In genomic region chr16:1817716-1818115, GRCh38 we compare ENCODE assay signal across 19 cellular contexts. TPM values are rescaled to one million over a fixed set of nuclear protein-coding genes. Genes with fewer than 3 reads are reported as not detected.
DNase-seq lines count a peak whose midpoint lies in the region; ATAC-seq, FAIRE-seq and TF ChIP-seq lines count a peak whose summit lies in the region.
"Had no signal": no experiment of that assay in that cellular context is flagged by ENCODE, and none has a peak within 500 bp of the region (broad histone marks: within the 10 kb centered on the region; RNA-seq: fewer than 3 reads in every experiment).

No MANE protein-coding gene starts in this region.

- H3K4me3 ChIP-seq in K562 = no peak overlapping the region
- no peak overlapping the region for H3K4me3 ChIP-seq in right lobe of liver
- H3K4me3 ChIP-seq: BLaER1 had no signal

- H3K27me3 ChIP-seq in K562 (ENCODE audit: control insufficient read depth in 2 of 2, insufficient read depth in 2 of 2, low read length in 2 of 2) (no peaks in the 10 kb centered on the region), right lobe of liver (no peaks in the 10 kb centered on the region)
- H3K27me3 ChIP-seq: BLaER1 had no signal

- no peak for TF ChIP-seq CTCF in K562 (IDR thresholded peaks at IDR 0.05 in 2 of 3, conservative IDR thresholded peaks at IDR 0.05 in 1 of 3; ENCODE audit: insufficient read depth in 2 of 3, low read depth in 1 of 3, low read length in 3 of 3)
- TF ChIP-seq CTCF in right lobe of liver (IDR thresholded peaks at IDR 0.05) = no peak
- TF ChIP-seq CTCF in GM20000 (IDR thresholded peaks at IDR 0.05; ENCODE audit: extremely low read depth, missing control alignments) = no peak

- H3K4me1 ChIP-seq in K562 (replicated peaks in 1 of 2; ENCODE audit: control insufficient read depth in 2 of 2, insufficient read depth in 2 of 2, low read length in 2 of 2) = peaks cover 0 to 49% of the 10 kb centered on the region in 2 experiments; a peak in 3 of 5 replicates
- peaks cover 0 to 32% (median 8%) of the 10 kb centered on the region in 4 donors for H3K4me1 ChIP-seq in right lobe of liver

- no peaks in the 10 kb centered on the region for H3K9me3 ChIP-seq in K562 (replicated peaks; ENCODE audit: control insufficient read depth, insufficient read depth, low read depth, low read length)
- no peaks in the 10 kb centered on the region for H3K9me3 ChIP-seq in right lobe of liver
- H3K9me3 ChIP-seq: BLaER1 had no signal

- no peak for FAIRE-seq in K562 (lab: Jason Lieb, UNC)

- H3K9ac ChIP-seq in K562 (ENCODE audit: insufficient read depth in 1 of 2, low read depth in 2 of 2, low read length in 2 of 2) = no peak overlapping the region
- H3K9ac ChIP-seq: BLaER1 had no signal

- DNase-seq in K562 (ENCODE audit: extremely low read depth in 1 of 4, low spot score in 3 of 4) = no peak
- DNase-seq in right lobe of liver = peak; percentile 38 to 80 (median 77)
- DNase-seq in SIG-M5 (lab: John Stamatoyannopoulos, UW) = no peak
- no peak for DNase-seq in GM20000 (ENCODE audit: low spot score)
- DNase-seq: CD4-positive, alpha-beta memory T cell; DMS153; GDM1; H7; NCI-H1417; NCI-H187; NCI-H2227 treated with DMSO at 0.1 percent for 48 hours; NCI-H510A treated with DMSO at 0.1 percent for 48 hours; NCI-H774; SHP77 treated with DMSO at 0.1 percent for 48 hours had no signal

- H4K20me1 ChIP-seq in K562 (replicated peaks; ENCODE audit: control insufficient read depth, insufficient read depth, low read length) = no peaks in the 10 kb centered on the region

- no peak for ATAC-seq in K562
- peak in 3 of 4 donors; percentile 36 to 68 (median 61) for ATAC-seq in right lobe of liver
- ATAC-seq: SK-N-SH treated with all-trans-retinoic acid at 6 μM for 48 hours had no signal

- no peak overlapping the region for H3K4me2 ChIP-seq in K562 (ENCODE audit: insufficient read depth, low read length)
- H3K4me2 ChIP-seq: BLaER1 had no signal

- CTCF ChIA-PET in K562 (lab: Yijun Ruan, JAX; ENCODE audit: low intra/inter-chr PET ratio) = no interaction called here

- H2AFZ ChIP-seq in K562 (ENCODE audit: low read depth, low read length) = no peak overlapping the region

- in situ Hi-C loops in K562 (cut with MboI) = no loop called here

- H3K9me1 ChIP-seq in K562 (ENCODE audit: control insufficient read depth, insufficient read depth, low read length) = no peaks in the 10 kb centered on the region

- WGBS in K562 (ENCODE audit: insufficient coverage, low coverage, missing lambda C conversion rate) = 88% methylated on average over 16 of the region's 17 CpGs
- WGBS in right lobe of liver (ENCODE audit: insufficient coverage, low coverage, low lambda C conversion rate, missing lambda C conversion rate) = 44% methylated on average over 12 of the region's 17 CpGs

- peaks cover 3% of the 10 kb centered on the region; the same call in 1 of the 3 replicates for H3K36me3 ChIP-seq in K562 (ENCODE audit: control insufficient read depth, insufficient read depth, low read length)
- H3K36me3 ChIP-seq in right lobe of liver = peaks cover 0 to 66% (median 38%) of the 10 kb centered on the region in 4 donors

- intact Hi-C loops in K562 (cut with micrococcal nuclease) = no loop called here
- intact Hi-C loops in right lobe of liver (cut with DNase I) = no loop called here

- POLR2A ChIA-PET in K562 (lab: Yijun Ruan, JAX) = no interaction called here

- TF ChIP-seq RAD21 in K562 (CRISPR knock-in tag; conservative IDR thresholded peaks at IDR 0.05 in 1 of 2, IDR thresholded peaks at IDR 0.05 in 1 of 2) = no peak

- no peaks in the 10 kb centered on the region for H3K79me2 ChIP-seq in K562 (ENCODE audit: control insufficient read depth, insufficient read depth, low read length)

- TF ChIP-seq EP300 in K562 (IDR thresholded peaks at IDR 0.05; ENCODE audit: low read length) = no peak

- no peak for TF ChIP-seq POLR2A in K562 (conservative IDR thresholded peaks at IDR 0.05)
- no peak for TF ChIP-seq POLR2A in right lobe of liver (IDR thresholded peaks at IDR 0.05)

- no TSS peak for BruUV-seq in K562 (replicated peaks; lab: Mats Ljungman, UMichigan)

- H3K27ac ChIP-seq in K562 (ENCODE audit: extremely low read depth, low read depth, low read length) (no peak overlapping the region), right lobe of liver (peak overlapping the region in 1 of 3 donors; percentile 44)
- H3K27ac ChIP-seq: BLaER1 had no signal

RNA-seq across cellular contexts. Expression of gene HAGH, which starts 8.9 kb away (rescaled TPM):
- 14.1 and 33.3 TPM in 2 replicates for total RNA-seq in K562 (2011; cell fraction: chromatin; rRNA removed; ENCODE audit: low replicate concordance)
- 26.0 and 29.5 TPM in 2 replicates for total RNA-seq in K562 (2011; cell fraction: nucleolus; rRNA removed)
- total RNA-seq in K562 (2011; cell fraction: nucleoplasm; rRNA removed) = 15.7 and 17.2 TPM in 2 replicates
- 25.5 and 32.6 TPM in 2 replicates for total RNA-seq in K562 (2014; rRNA removed)
- total RNA-seq in K562 (2014; rRNA removed; fragmentation: Illumina TruSeq; extraction: Trizol) = 5.6 and 7.2 TPM in 2 replicates
- total RNA-seq in K562 (2015; rRNA removed; fragmentation: Illumina TruSeq; extraction: Trizol) = 11.2 and 13.8 TPM in 2 replicates
- total RNA-seq in K562 (2021) = 18.9 and 23.5 TPM in 2 replicates
- polyA plus RNA-seq in K562 (2011; rRNA removed) = 16.8 and 23.4 TPM in 2 replicates
- 31.4 and 46.2 TPM in 2 replicates for polyA plus RNA-seq in K562 (2011; cell fraction: cytosol; rRNA removed)
- 31.5 and 38.2 TPM in 2 replicates for polyA plus RNA-seq in K562 (2011; cell fraction: nucleus; rRNA removed)
- 14.9 and 41.4 TPM in 2 replicates for polyA plus RNA-seq in K562 (2012)
- polyA plus RNA-seq in K562 (2014; fragmentation: Illumina TruSeq; extraction: Trizol) = 17.6 and 19.6 TPM in 2 replicates
- polyA plus RNA-seq in K562 (2014; fragmentation: Nextera tagmentation; extraction: Ambion mirVana) = under 1 TPM; 0.46 to 0.67 TPM
- 35.1 and 36.8 TPM in 2 replicates for polyA plus RNA-seq in K562 (2014; rRNA removed)
- polyA minus RNA-seq in K562 (2011; rRNA and poly(A)+ RNA removed) = 5.1 and 9.7 TPM in 2 replicates
- polyA minus RNA-seq in K562 (2011; cell fraction: cytosol; rRNA and poly(A)+ RNA removed) = 9.7 and 12.0 TPM in 2 replicates
- polyA minus RNA-seq in K562 (2011; cell fraction: nucleus; rRNA and poly(A)+ RNA removed) = 9.0 and 11.1 TPM in 2 replicates
- 100 to 1,000 TPM in 4 of 6 experiments, 10 to 100 TPM in 2; 77.9 to 161 (median 143) TPM for total RNA-seq in right lobe of liver

RNA-seq across cellular contexts. Expression of gene FAHD1, which starts 9.3 kb away (rescaled TPM):
- 5.4 and 10.8 TPM in 2 replicates for total RNA-seq in K562 (2011; cell fraction: chromatin; rRNA removed; ENCODE audit: low replicate concordance)
- total RNA-seq in K562 (2011; cell fraction: nucleolus; rRNA removed) = 15.9 and 20.5 TPM in 2 replicates
- total RNA-seq in K562 (2011; cell fraction: nucleoplasm; rRNA removed) = 9.8 and 10.6 TPM in 2 replicates
- 20.9 and 25.9 TPM in 2 replicates for total RNA-seq in K562 (2014; rRNA removed)
- 6.8 and 7.1 TPM in 2 replicates for total RNA-seq in K562 (2014; rRNA removed; fragmentation: Illumina TruSeq; extraction: Trizol)
- 10.7 and 11.1 TPM in 2 replicates for total RNA-seq in K562 (2015; rRNA removed; fragmentation: Illumina TruSeq; extraction: Trizol)
- total RNA-seq in K562 (2021) = 9.6 and 12.1 TPM in 2 replicates
- polyA plus RNA-seq in K562 (2011; rRNA removed) = 8.0 and 11.2 TPM in 2 replicates
- polyA plus RNA-seq in K562 (2011; cell fraction: cytosol; rRNA removed) = 10.1 and 27.8 TPM in 2 replicates
- polyA plus RNA-seq in K562 (2011; cell fraction: nucleus; rRNA removed) = 3.8 and 6.9 TPM in 2 replicates
- 9.2 and 12.0 TPM in 2 replicates for polyA plus RNA-seq in K562 (2012)
- polyA plus RNA-seq in K562 (2014; fragmentation: Illumina TruSeq; extraction: Trizol) = 6.7 and 7.1 TPM in 2 replicates
- 1 to 10 TPM; 2.2 to 3.5 TPM for polyA plus RNA-seq in K562 (2014; fragmentation: Nextera tagmentation; extraction: Ambion mirVana)
- 14.3 and 14.8 TPM in 2 replicates for polyA plus RNA-seq in K562 (2014; rRNA removed)
- polyA minus RNA-seq in K562 (2011; rRNA and poly(A)+ RNA removed) = 4.5 and 12.2 TPM in 2 replicates
- polyA minus RNA-seq in K562 (2011; cell fraction: cytosol; rRNA and poly(A)+ RNA removed) = 9.6 and 13.4 TPM in 2 replicates
- 9.6 and 10.6 TPM in 2 replicates for polyA minus RNA-seq in K562 (2011; cell fraction: nucleus; rRNA and poly(A)+ RNA removed)
- total RNA-seq in right lobe of liver = 10 to 100 TPM; 25.5 to 96.5 (median 36.0) TPM

RNA-seq across cellular contexts. Expression of gene IGFALS, which starts 24.2 kb away (rescaled TPM):
- total RNA-seq in K562 (2011; cell fraction: chromatin; rRNA removed; ENCODE audit: low replicate concordance) = not detected in 2 replicates
- total RNA-seq in K562 (2011; cell fraction: nucleolus; rRNA removed) = not detected in 2 replicates
- total RNA-seq in K562 (2011; cell fraction: nucleoplasm; rRNA removed) = not detected in 2 replicates
- not detected in 2 replicates for total RNA-seq in K562 (2014; rRNA removed)
- not detected in 2 replicates for total RNA-seq in K562 (2014; rRNA removed; fragmentation: Illumina TruSeq; extraction: Trizol)
- total RNA-seq in K562 (2015; rRNA removed; fragmentation: Illumina TruSeq; extraction: Trizol) = not detected in 2 replicates
- not detected in 2 replicates for total RNA-seq in K562 (2021)
- not detected in 2 replicates for polyA plus RNA-seq in K562 (2011; rRNA removed)
- polyA plus RNA-seq in K562 (2011; cell fraction: cytosol; rRNA removed) = 0.03 TPM in 1 of 2 replicates, not detected in the other
- 0.06 TPM in 1 of 2 replicates, not detected in the other for polyA plus RNA-seq in K562 (2011; cell fraction: nucleus; rRNA removed)
- 0.16 and 0.17 TPM in 2 replicates for polyA plus RNA-seq in K562 (2012)
- polyA plus RNA-seq in K562 (2014; fragmentation: Illumina TruSeq; extraction: Trizol) = not detected in 2 replicates
- polyA plus RNA-seq in K562 (2014; fragmentation: Nextera tagmentation; extraction: Ambion mirVana) = not detected
- polyA plus RNA-seq in K562 (2014; rRNA removed) = not detected in 2 replicates
- not detected in 2 replicates for polyA minus RNA-seq in K562 (2011; rRNA and poly(A)+ RNA removed)
- not detected in 2 replicates for polyA minus RNA-seq in K562 (2011; cell fraction: cytosol; rRNA and poly(A)+ RNA removed)
- not detected in 2 replicates for polyA minus RNA-seq in K562 (2011; cell fraction: nucleus; rRNA and poly(A)+ RNA removed)
- 100 to 1,000 TPM in 1 of 6 experiments, 10 to 100 TPM in 5; 38.7 to 124 (median 85.3) TPM for total RNA-seq in right lobe of liver
- total RNA-seq: A673, Daoy, H7, RPMI7951 had no signal
- polyA plus RNA-seq: CD4-positive, alpha-beta memory T cell had no signal

RNA-seq across cellular contexts. Expression of gene NUBP2, which starts 35.0 kb away (rescaled TPM):
- total RNA-seq in K562 (2011; cell fraction: chromatin; rRNA removed; ENCODE audit: low replicate concordance) = 40.1 and 114 TPM in 2 replicates
- total RNA-seq in K562 (2011; cell fraction: nucleolus; rRNA removed) = 99.9 and 115 TPM in 2 replicates
- total RNA-seq in K562 (2011; cell fraction: nucleoplasm; rRNA removed) = 47.3 and 54.8 TPM in 2 replicates
- total RNA-seq in K562 (2014; rRNA removed) = 115 and 140 TPM in 2 replicates
- 3.3 and 4.4 TPM in 2 replicates for total RNA-seq in K562 (2014; rRNA removed; fragmentation: Illumina TruSeq; extraction: Trizol)
- 36.1 and 41.8 TPM in 2 replicates for total RNA-seq in K562 (2015; rRNA removed; fragmentation: Illumina TruSeq; extraction: Trizol)
- 84.8 and 95.8 TPM in 2 replicates for total RNA-seq in K562 (2021)
- 24.0 and 30.8 TPM in 2 replicates for polyA plus RNA-seq in K562 (2011; rRNA removed)
- 57.0 and 157 TPM in 2 replicates for polyA plus RNA-seq in K562 (2011; cell fraction: cytosol; rRNA removed)
- 110 and 151 TPM in 2 replicates for polyA plus RNA-seq in K562 (2011; cell fraction: nucleus; rRNA removed)
- 64.4 and 77.9 TPM in 2 replicates for polyA plus RNA-seq in K562 (2012)
- polyA plus RNA-seq in K562 (2014; fragmentation: Illumina TruSeq; extraction: Trizol) = 11.4 and 42.6 TPM in 2 replicates
- polyA plus RNA-seq in K562 (2014; fragmentation: Nextera tagmentation; extraction: Ambion mirVana) = 1 to 10 TPM; 1.8 to 7.7 TPM
- polyA plus RNA-seq in K562 (2014; rRNA removed) = 97.1 and 104 TPM in 2 replicates
- polyA minus RNA-seq in K562 (2011; rRNA and poly(A)+ RNA removed) = 6.1 and 8.5 TPM in 2 replicates
- polyA minus RNA-seq in K562 (2011; cell fraction: cytosol; rRNA and poly(A)+ RNA removed) = 31.0 and 38.0 TPM in 2 replicates
- 27.2 and 34.2 TPM in 2 replicates for polyA minus RNA-seq in K562 (2011; cell fraction: nucleus; rRNA and poly(A)+ RNA removed)
- 10 to 100 TPM; 21.1 to 90.3 (median 32.6) TPM for total RNA-seq in right lobe of liver

RNA-seq across cellular contexts. Expression of gene SPSB3, which starts 35.3 kb away (rescaled TPM):
- total RNA-seq in K562 (2011; cell fraction: chromatin; rRNA removed; ENCODE audit: low replicate concordance) = 26.2 and 74.9 TPM in 2 replicates
- total RNA-seq in K562 (2011; cell fraction: nucleolus; rRNA removed) = 64.9 and 70.4 TPM in 2 replicates
- 32.1 and 39.0 TPM in 2 replicates for total RNA-seq in K562 (2011; cell fraction: nucleoplasm; rRNA removed)
- total RNA-seq in K562 (2014; rRNA removed) = 22.9 and 25.2 TPM in 2 replicates
- total RNA-seq in K562 (2014; rRNA removed; fragmentation: Illumina TruSeq; extraction: Trizol) = 2.1 and 2.2 TPM in 2 replicates
- 7.1 and 9.5 TPM in 2 replicates for total RNA-seq in K562 (2015; rRNA removed; fragmentation: Illumina TruSeq; extraction: Trizol)
- total RNA-seq in K562 (2021) = 20.9 and 22.1 TPM in 2 replicates
- 11.9 and 20.4 TPM in 2 replicates for polyA plus RNA-seq in K562 (2011; rRNA removed)
- polyA plus RNA-seq in K562 (2011; cell fraction: cytosol; rRNA removed) = 22.4 and 38.9 TPM in 2 replicates
- 113 and 172 TPM in 2 replicates for polyA plus RNA-seq in K562 (2011; cell fraction: nucleus; rRNA removed)
- polyA plus RNA-seq in K562 (2012) = 15.5 and 42.6 TPM in 2 replicates
- polyA plus RNA-seq in K562 (2014; fragmentation: Illumina TruSeq; extraction: Trizol) = 3.9 and 10.0 TPM in 2 replicates
- 1 to 10 TPM in 1 of 2 experiments, under 1 TPM in 1; 0.39 to 1.3 TPM for polyA plus RNA-seq in K562 (2014; fragmentation: Nextera tagmentation; extraction: Ambion mirVana)
- 29.4 and 37.4 TPM in 2 replicates for polyA plus RNA-seq in K562 (2014; rRNA removed)
- polyA minus RNA-seq in K562 (2011; rRNA and poly(A)+ RNA removed) = 3.1 and 4.7 TPM in 2 replicates
- polyA minus RNA-seq in K562 (2011; cell fraction: cytosol; rRNA and poly(A)+ RNA removed) = 5.5 and 9.3 TPM in 2 replicates
- 16.6 and 19.7 TPM in 2 replicates for polyA minus RNA-seq in K562 (2011; cell fraction: nucleus; rRNA and poly(A)+ RNA removed)
- total RNA-seq in right lobe of liver = 10 to 100 TPM; 18.6 to 42.5 (median 34.5) TPM

Comparison
In these comparisons a context has a peak if more than half of its experiments do, and no peak if none do; other contexts are left out.
1. DNase-seq: peak in right lobe of liver (3 of 3); none in K562 (0 of 4), SIG-M5 (single experiment) and GM20000 (single experiment).
2. RNA of gene IGFALS, which starts 24.2 kb away (total RNA-seq): 38.7 to 124 TPM in right lobe of liver; not detected in K562; every median in the first group is over 10 times any median in the second.